In genomic region chr19:37466798-37467607, GRCh38 we compare ENCODE assay signal across 8 cellular contexts. TPM values are rescaled to one million over a fixed set of nuclear protein-coding genes. Genes with fewer than 3 reads are reported as not detected.
DNase-seq lines count a peak whose midpoint lies in the region; ATAC-seq and TF ChIP-seq lines count a peak whose summit lies in the region.

TSS of gene ZNF569 (minus strand) at chr19:37467444. CDS start at chr19:37444921, 22,523 bp downstream.

- no peak for TF ChIP-seq CTCF in GM13976 (IDR thresholded peaks at IDR 0.05; ENCODE audit: borderline replicate concordance, control extremely low read depth, extremely low read depth, insufficient read depth, missing control alignments)

- peak; percentile 88 for DNase-seq in GM13976 (ENCODE audit: low spot score)
- DNase-seq in NCI-H1694 treated with DMSO at 0.1 percent for 48 hours (lab: John Stamatoyannopoulos, UW) = peak; percentile 90
- DNase-seq in T-helper 22 cell (ENCODE audit: low read depth) = peak; percentile 79
- peak; percentile 97 for DNase-seq in astrocyte of the hippocampus (ENCODE audit: low read depth, low spot score)
- peak; percentile 86 to 94 for DNase-seq in hippocampal formation (lab: John Stamatoyannopoulos, UW)
- DNase-seq in renal cortical epithelial cell (ENCODE audit: low read depth) = peak; percentile 90

- in situ Hi-C loops in GM13976 (cut with MboI; ENCODE audit: low sequenced_read_pairs, unreplicated experiment) = no loop called here

- peak; percentile 65 for ATAC-seq in HG02852 (IDR thresholded peaks at IDR 0.05; ENCODE audit: unreplicated experiment)
- ATAC-seq in GM18519 (IDR thresholded peaks at IDR 0.05; ENCODE audit: low FRiP score, unreplicated experiment) = no peak

RNA-seq across cellular contexts. Expression of gene ZNF569, which starts in this region (rescaled TPM):
- 4.7 and 9.7 TPM in 2 replicates for total RNA-seq in renal cortical epithelial cell
